ENCODE assay signal across 2 cellular contexts in the genomic region with DNA sequence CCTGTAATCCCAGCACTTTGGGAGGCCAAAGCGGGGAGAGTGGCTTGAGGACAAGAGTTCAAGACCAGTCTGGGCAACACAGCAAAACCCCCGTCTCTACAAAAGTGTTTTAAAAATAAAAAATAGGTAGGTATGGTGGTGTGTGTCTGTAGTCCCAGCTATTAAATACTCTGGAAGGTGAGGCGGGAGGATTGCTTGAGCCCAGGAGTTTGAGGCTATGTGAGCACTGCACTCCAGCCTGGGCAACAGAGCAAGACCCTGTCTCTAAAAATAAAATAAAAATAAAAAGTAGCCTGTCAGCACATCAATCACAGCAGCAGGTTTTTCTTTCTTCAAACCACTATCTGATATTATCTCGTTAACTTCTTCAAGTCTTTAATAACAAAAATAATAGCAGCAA.
TF ChIP-seq lines count a peak whose summit lies in the region.

No MANE protein-coding gene starts in this region.

TF ChIP-seq in A549, 52 proteins besides CTCF, POLR2A, EP300 and RAD21:
- TF ChIP-seq MAFK (IDR thresholded peaks at IDR 0.05; ENCODE audit: partially characterized antibody), result no peak

TF ChIP-seq in K562, 482 proteins besides CTCF, POLR2A, EP300 and RAD21:
- TF ChIP-seq JUN (IDR thresholded peaks at IDR 0.05; ENCODE audit: borderline replicate concordance, low read depth, low read length), result no peak
- no peak for TF ChIP-seq JUN (CRISPR knock-in tag; IDR thresholded peaks at IDR 0.05; ENCODE audit: borderline replicate concordance)
- TF ChIP-seq SMC3 (conservative IDR thresholded peaks at IDR 0.05; ENCODE audit: insufficient read depth, low read depth, low read length), result no peak
- no peak for TF ChIP-seq CREB1 (IDR thresholded peaks at IDR 0.05)
- TF ChIP-seq CREB1 (CRISPR knock-in tag; IDR thresholded peaks at IDR 0.05), result no peak
- TF ChIP-seq CEBPB (tag; IDR thresholded peaks at IDR 0.05), result no peak
- TF ChIP-seq PKNOX1 (IDR thresholded peaks at IDR 0.05), result peak; percentile 42; the same call in 1 of the 2 replicates
- peak; percentile 54; the same call in 1 of the 2 replicates for TF ChIP-seq ZNF121 (CRISPR knock-in tag; conservative IDR thresholded peaks at IDR 0.05)
- no peak for TF ChIP-seq NFIC (IDR thresholded peaks at IDR 0.05)
- no peak for TF ChIP-seq MYNN (IDR thresholded peaks at IDR 0.05)
- no peak for TF ChIP-seq MYNN (CRISPR knock-in tag; IDR thresholded peaks at IDR 0.05)
- no peak for TF ChIP-seq ETV5 (CRISPR knock-in tag; IDR thresholded peaks at IDR 0.05; ENCODE audit: low read depth)
- TF ChIP-seq FOXM1 (IDR thresholded peaks at IDR 0.05; ENCODE audit: low read depth), result no peak
- TF ChIP-seq FOXM1 (CRISPR knock-in tag; IDR thresholded peaks at IDR 0.05; ENCODE audit: low read depth), result no peak
